ENCODE assay signal across 19 cellular contexts in genomic region chr6:20605581-20605980, GRCh38.
A peak's percentile ranks its signal among the peaks of the same experiment; 100 is the strongest.
DNase-seq lines count a peak whose midpoint lies in the region; ATAC-seq, FAIRE-seq and TF ChIP-seq lines count a peak whose summit lies in the region.
"Had no signal": no experiment of that assay in that cellular context is flagged by ENCODE, and none has a peak within 500 bp of the region (broad histone marks: within the 10 kb centered on the region; RNA-seq: fewer than 3 reads in every experiment).

No MANE protein-coding gene starts in this region.

- intact Hi-C loops in IMR-90 (cut with micrococcal nuclease), result no loop called here
- intact Hi-C loops in kidney (cut with DNase I), result no loop called here
- intact Hi-C loops in right cardiac atrium (cut with DNase I), result no loop called here

- H4K8ac ChIP-seq in IMR-90 (ENCODE audit: low read depth in 2 of 2, low read length in 2 of 2), result no peak overlapping the region

- H3K4me1 ChIP-seq in IMR-90 (ENCODE audit: control insufficient read depth, insufficient read depth, low read length), result peaks cover 2% of the 10 kb centered on the region; the same call in 1 of the 2 replicates
- peaks cover 0 to 3% of the 10 kb centered on the region in 2 donors for H3K4me1 ChIP-seq in kidney (ENCODE audit: control insufficient read depth in 1 of 2, insufficient read depth in 1 of 2, low read depth in 1 of 2, low read length in 2 of 2)
- no peaks in the 10 kb centered on the region for H3K4me1 ChIP-seq in right cardiac atrium (ENCODE audit: control insufficient read depth, insufficient read depth, low read length)
- H3K4me1 ChIP-seq: ascending aorta; BLaER1 treated with 17β-estradiol and CSF1 and Interleukin-3, amounts not matched to agents 10 nM and 100 nM; prostate gland; SJCRH30 had no signal

- H3K9ac ChIP-seq in IMR-90 (ENCODE audit: low read depth, low read length), result no peak overlapping the region
- H3K9ac ChIP-seq in kidney (ENCODE audit: low read length in 2 of 2), result no peak overlapping the region
- H3K9ac ChIP-seq: BLaER1 treated with 17β-estradiol and CSF1 and Interleukin-3, amounts not matched to agents 10 nM and 100 nM had no signal

- H3K79me1 ChIP-seq in IMR-90 (ENCODE audit: low read depth in 1 of 2, low read length in 2 of 2), result no peaks in the 10 kb centered on the region; a peak in 1 of 4 replicates

- CTCF ChIA-PET in IMR-90 (lab: Yijun Ruan, JAX), result no interaction called here

- H3K9me1 ChIP-seq in IMR-90 (ENCODE audit: insufficient read depth, low read length), result no peaks in the 10 kb centered on the region; the same call in 1 of the 2 replicates

- peaks cover 2% of the 10 kb centered on the region; the same call in 1 of the 2 replicates for H3K9me3 ChIP-seq in IMR-90 (ENCODE audit: control insufficient read depth, insufficient read depth, low read length)
- H3K9me3 ChIP-seq in kidney (ENCODE audit: control insufficient read depth in 1 of 2, low read length in 2 of 2), result no peaks in the 10 kb centered on the region
- H3K9me3 ChIP-seq in right cardiac atrium (ENCODE audit: control insufficient read depth, low read length), result no peaks in the 10 kb centered on the region
- H3K9me3 ChIP-seq: ascending aorta, prostate gland, SJCRH30 had no signal

- no peak overlapping the region for H3K4me2 ChIP-seq in IMR-90 (ENCODE audit: low read depth, low read length)
- H3K4me2 ChIP-seq: BLaER1 treated with 17β-estradiol and CSF1 and Interleukin-3, amounts not matched to agents 10 nM and 100 nM had no signal

- H2AFZ ChIP-seq in IMR-90 (replicated peaks; ENCODE audit: low read length, poor library complexity), result no peak overlapping the region

- no peak overlapping the region for H2BK15ac ChIP-seq in IMR-90 (ENCODE audit: low read depth, low read length)

- H3K36me3 ChIP-seq in IMR-90 (ENCODE audit: control insufficient read depth, insufficient read depth, low read length) (no peaks in the 10 kb centered on the region), bronchial epithelial cell (ENCODE audit: control insufficient read depth, insufficient read depth, low read length) (no peaks in the 10 kb centered on the region), kidney (ENCODE audit: control insufficient read depth in 1 of 2, insufficient read depth in 2 of 2, low read length in 2 of 2) (no peaks in the 10 kb centered on the region)
- H3K36me3 ChIP-seq: ascending aorta, prostate gland, SJCRH30 had no signal

- H2BK5ac ChIP-seq in IMR-90 (ENCODE audit: low read depth, low read length, poor library complexity, severe bottlenecking), result no peak overlapping the region

- no peak overlapping the region for H4K5ac ChIP-seq in IMR-90 (ENCODE audit: low read depth, low read length)

- no peak for TF ChIP-seq POLR2A in IMR-90 (IDR thresholded peaks at IDR 0.05; ENCODE audit: low read depth, low read length)
- no peak for TF ChIP-seq POLR2A in GM12891 (IDR thresholded peaks at IDR 0.05; ENCODE audit: low read depth, low read length)

- no peak overlapping the region for H3K4me3 ChIP-seq in IMR-90 (ENCODE audit: insufficient read depth, low read depth, low read length)
- no peak overlapping the region for H3K4me3 ChIP-seq in bronchial epithelial cell (ENCODE audit: low read depth, low read length)
- H3K4me3 ChIP-seq in kidney (ENCODE audit: low read length in 2 of 2), result no peak overlapping the region
- H3K4me3 ChIP-seq in right cardiac atrium (ENCODE audit: low read length), result no peak overlapping the region
- H3K4me3 ChIP-seq: ascending aorta; BLaER1 treated with 17β-estradiol and CSF1 and Interleukin-3, amounts not matched to agents 10 nM and 100 nM; prostate gland; SJCRH30 had no signal

- no peaks in the 10 kb centered on the region for H3K27me3 ChIP-seq in IMR-90 (ENCODE audit: control insufficient read depth, insufficient read depth, low read length)
- H3K27me3 ChIP-seq in bronchial epithelial cell (ENCODE audit: control insufficient read depth, insufficient read depth, low read length), result no peaks in the 10 kb centered on the region
- no peaks in the 10 kb centered on the region for H3K27me3 ChIP-seq in right cardiac atrium (ENCODE audit: control insufficient read depth, insufficient read depth)
- H3K27me3 ChIP-seq: ascending aorta; BLaER1 treated with 17β-estradiol and CSF1 and Interleukin-3, amounts not matched to agents 10 nM and 100 nM; SJCRH30 had no signal

- TF ChIP-seq CTCF in IMR-90 (conservative IDR thresholded peaks at IDR 0.05; ENCODE audit: low read depth, low read length) (no peak), bronchial epithelial cell (IDR thresholded peaks at IDR 0.05; ENCODE audit: insufficient read depth, low read length, severe bottlenecking) (no peak), kidney (IDR thresholded peaks at IDR 0.05; ENCODE audit: borderline replicate concordance, extremely low read depth, insufficient read depth) (no peak)

- no peak overlapping the region for H2AK9ac ChIP-seq in IMR-90 (replicated peaks; ENCODE audit: low read depth, low read length, poor library complexity)

- H3K18ac ChIP-seq in IMR-90 (ENCODE audit: low read depth, low read length), result no peak overlapping the region

- FAIRE-seq in bronchial epithelial cell (lab: Jason Lieb, UNC) (no peak), kidney (lab: Jason Lieb, UNC) (peak; percentile 32), GM12891 (lab: Jason Lieb, UNC) (no peak)
- FAIRE-seq: G401.6 had no signal

- H4K91ac ChIP-seq in IMR-90 (ENCODE audit: insufficient read depth, low read depth, low read length), result no peak overlapping the region

- no TSS peak for BruUV-seq in IMR-90 (replicated peaks; lab: Mats Ljungman, UMichigan)

- H2BK120ac ChIP-seq in IMR-90 (ENCODE audit: low read depth, low read length), result no peak overlapping the region

- POLR2A ChIA-PET in IMR-90 (lab: Charles Lee; ENCODE audit: unreplicated experiment), result interaction anchor here (0.7 kb wide), 1 partner anchor 20 kb away, joined by 3 read pairs; no protein-coding TSS in a partner anchor

- WGBS in IMR-90 (ENCODE audit: extremely low coverage in 2 of 2, insufficient read length in 1 of 2), 2 experiments, result 65% methylated on average over 3 of the region's 3 CpGs; no CpG with 5 or more reads in 1 of the 2 experiments
- 93% methylated on average over 3 of the region's 3 CpGs for WGBS in right cardiac atrium

- H3K56ac ChIP-seq in IMR-90 (ENCODE audit: extremely low read depth, insufficient read depth, low read length), result no peak overlapping the region

- peak; percentile 76 for DNase-seq in Caki2 (ENCODE audit: low read depth)
- DNase-seq in IMR-90, result peak; percentile 69
- DNase-seq in bronchial epithelial cell (ENCODE audit: low read depth), result peak; percentile 13
- DNase-seq in kidney, result no peak
- DNase-seq in right cardiac atrium, result no peak
- no peak for DNase-seq in stimulated activated CD4-positive, alpha-beta T cell treated with anti-CD3 and anti-CD28 coated beads, Interleukin-15, amount 100 ng/mL, for 24 hours
- DNase-seq in GM12891 (ENCODE audit: insufficient read length, low spot score), result no peak
- DNase-seq: activated CD4-positive, alpha-beta memory T cell treated with anti-CD3 and anti-CD28 coated beads for 36 hours; glutamatergic neuron; GOT3; left colon; SJCRH30; stimulated activated CD4-positive, alpha-beta T cell treated with anti-CD3 and anti-CD28 coated beads, Interleukin-2, amount 100 ng/mL, for 24 hours; stimulated activated CD8-positive, alpha-beta memory T cell treated with anti-CD3 and anti-CD28 coated beads, Interleukin-4, amount 100 ng/mL, for 48 hours had no signal

- no peak overlapping the region for H3K14ac ChIP-seq in IMR-90 (replicated peaks; ENCODE audit: low read depth, low read length)

- no peak overlapping the region for H3K23ac ChIP-seq in IMR-90 (ENCODE audit: low read depth, low read length)

- in situ Hi-C loops in Caki2 (cut with HindIII; ENCODE audit: low pct_unique_long_range_greater_than_20kb, low sequenced_read_pairs), result no loop called here
- in situ Hi-C loops in IMR-90 (cut with MboI; ENCODE audit: low sequenced_read_pairs), result no loop called here

- no peak for TF ChIP-seq RAD21 in IMR-90 (IDR thresholded peaks at IDR 0.05; ENCODE audit: low read length)

- no peaks in the 10 kb centered on the region for H4K20me1 ChIP-seq in IMR-90 (ENCODE audit: insufficient read depth, low read length)

- H3K4ac ChIP-seq in IMR-90 (ENCODE audit: low read depth, low read length), result no peak overlapping the region

- no peak overlapping the region for H3K27ac ChIP-seq in IMR-90 (ENCODE audit: insufficient read depth, low read length)
- H3K27ac ChIP-seq in kidney (ENCODE audit: low read depth in 2 of 2, low read length in 2 of 2), result no peak overlapping the region
- H3K27ac ChIP-seq in right cardiac atrium (ENCODE audit: low read length), result no peak overlapping the region
- H3K27ac ChIP-seq: ascending aorta; BLaER1 treated with 17β-estradiol and CSF1 and Interleukin-3, amounts not matched to agents 10 nM and 100 nM; prostate gland; SJCRH30 had no signal

- dilution Hi-C loops in IMR-90 (cut with HindIII; ENCODE audit: low sequenced_read_pairs, unreplicated experiment), result no loop called here

- H2BK20ac ChIP-seq in IMR-90 (ENCODE audit: low read depth, low read length), result no peak overlapping the region

- ATAC-seq in IMR-90 (ENCODE audit: low read depth) (peak; percentile 42), GM18909 (IDR thresholded peaks at IDR 0.05; ENCODE audit: poor library complexity, unreplicated experiment) (no peak), right cardiac atrium (no peak)
- ATAC-seq: left colon had no signal

- H2AK5ac ChIP-seq in IMR-90 (ENCODE audit: low read depth, low read length), result no peak overlapping the region

TF ChIP-seq in IMR-90, 13 proteins besides CTCF, POLR2A, EP300 and RAD21 (continues in another document):
- no peak for TF ChIP-seq USF2 (IDR thresholded peaks at IDR 0.05; ENCODE audit: low read depth, low read length)
- TF ChIP-seq MAFK (IDR thresholded peaks at IDR 0.05; ENCODE audit: low read depth, low read length), result no peak
- no peak for TF ChIP-seq SMC3 (IDR thresholded peaks at IDR 0.05; ENCODE audit: low read depth, low read length)

TF ChIP-seq in GM12891, 5 proteins besides CTCF, POLR2A, EP300 and RAD21:
- no peak for TF ChIP-seq PAX5 (IDR thresholded peaks at IDR 0.05; ENCODE audit: insufficient read depth, low read length, severe bottlenecking)
- no peak for TF ChIP-seq SPI1 (IDR thresholded peaks at IDR 0.05; ENCODE audit: low read depth, low read length)
- TF ChIP-seq TAF1 (IDR thresholded peaks at IDR 0.05; ENCODE audit: low read depth, low read length), result no peak
TF ChIP-seq in GM12891: peak in this region for 0.

Comparison
In these comparisons a context has a peak if more than half of its experiments do, and no peak if none do; other contexts are left out.
1. DNase-seq: peak in Caki2 (single experiment), IMR-90 (single experiment) and bronchial epithelial cell (single experiment); none in kidney (single experiment), right cardiac atrium (0 of 3), stimulated activated CD4-positive, alpha-beta T cell treated with anti-CD3 and anti-CD28 coated beads, Interleukin-15, amount 100 ng/mL, for 24 hours (single experiment) and GM12891 (single experiment).